Comparison of ENCODE assay signal across 17 cellular contexts in the genomic region with DNA sequence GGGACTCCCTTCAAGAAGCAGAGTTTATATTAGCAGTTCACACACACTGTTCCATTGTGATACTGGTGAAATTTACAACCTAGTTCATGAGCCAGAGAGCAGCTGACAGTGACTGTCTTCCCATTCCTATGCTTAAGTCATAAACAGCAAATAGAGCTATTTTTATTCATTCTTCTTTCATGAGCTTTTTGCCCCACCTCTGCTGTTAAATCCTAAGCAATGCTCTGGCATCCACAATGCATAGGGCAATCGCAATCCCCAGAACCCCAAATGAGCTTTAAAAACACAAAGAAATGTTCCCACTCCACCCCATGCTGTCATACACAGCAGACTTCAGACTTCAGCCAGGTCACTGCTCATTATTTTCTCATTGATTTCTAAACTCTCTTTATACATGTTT.
DNase-seq lines count a peak whose midpoint lies in the region; TF ChIP-seq lines count a peak whose summit lies in the region.
"Had no signal": no experiment of that assay in that cellular context is flagged by ENCODE, and none has a peak within 500 bp of the region (broad histone marks: within the 10 kb centered on the region; RNA-seq: fewer than 3 reads in every experiment).

No MANE protein-coding gene starts in this region.

- peaks cover 5% of the 10 kb centered on the region for H3K9me3 Mint-ChIP-seq in osteocyte (ENCODE audit: unreplicated experiment)

- DNase-seq in BJ (ENCODE audit: low read depth): peak; percentile 92
- DNase-seq in LHCN-M2 (ENCODE audit: low read depth): peak; percentile 53
- peak; percentile 22 for DNase-seq in epithelial cell of prostate (ENCODE audit: low read depth, low spot score)
- no peak for DNase-seq in osteocyte (ENCODE audit: extremely low spot score, unreplicated experiment)
- DNase-seq in HEK293T (ENCODE audit: extremely low spot score): no peak
- no peak for DNase-seq in HAP-1 (ENCODE audit: low spot score in 2 of 2)
- DNase-seq in midbrain (lab: John Stamatoyannopoulos, UW): no peak
- no peak for DNase-seq in GM10266 (ENCODE audit: extremely low spot score)
- DNase-seq: activated CD4-positive, alpha-beta T cell treated with anti-CD3 and anti-CD28 coated beads, Interleukin-2, amount 50 U/mL, for 1 hour; C1 segment of cervical spinal cord; esophagus squamous epithelium; NCI-H1694; NCI-H524 had no signal

- peaks cover 2% of the 10 kb centered on the region for H3K36me3 Mint-ChIP-seq in osteocyte (ENCODE audit: unreplicated experiment)

- CTCF ChIA-PET in BJ (lab: Yijun Ruan, JAX): interaction anchor here (0.7 to 2.1 kb wide), 9 partner anchors 8 to 352 kb away, joined by 3 to 6 read pairs (median 3); no protein-coding TSS in a partner anchor
- CTCF ChIA-PET in HEK293T (lab: Yijun Ruan, JAX): interaction anchor here (1.1 kb wide), 1 partner anchor 126 kb away, joined by 5 read pairs; no protein-coding TSS in a partner anchor

- H3K36me3 ChIP-seq in BJ (ENCODE audit: control insufficient read depth, insufficient read depth, low read length) (no peaks in the 10 kb centered on the region), HAP-1 (replicated peaks) (no peaks in the 10 kb centered on the region)
- H3K36me3 ChIP-seq: esophagus squamous epithelium, tibial nerve had no signal

- H3K9me3 ChIP-seq in HAP-1: no peaks in the 10 kb centered on the region
- H3K9me3 ChIP-seq: esophagus squamous epithelium had no signal

- H3K27ac ChIP-seq in epithelial cell of prostate: peak overlapping the region; percentile 89
- H3K27ac ChIP-seq: esophagus squamous epithelium, parathyroid adenoma, tibial nerve had no signal

- no peaks in the 10 kb centered on the region for H3K4me1 ChIP-seq in HAP-1
- H3K4me1 ChIP-seq: esophagus squamous epithelium, parathyroid adenoma, tibial nerve had no signal

- POLR2A ChIA-PET in BJ (lab: Charles Lee) (interaction anchor here (0.6 to 0.7 kb wide), 2 partner anchors 201 to 352 kb away, joined by 3 read pairs; no protein-coding TSS in a partner anchor), HEK293T (lab: Yijun Ruan, JAX) (no interaction called here)

- no peak overlapping the region for H3K4me3 Mint-ChIP-seq in osteocyte (ENCODE audit: unreplicated experiment)
- H3K4me3 Mint-ChIP-seq: dendritic cell treated with granulocyte-macrophage colony-stimulating factor and Interleukin-4, amounts not matched to agents 40 ng/mL and 50 ng/mL, for 4 days had no signal

- 0 out of 2 replicates have a peak, but pooled peaks cover 2% of the 10 kb centered on the region for H3K27me3 ChIP-seq in BJ (ENCODE audit: control insufficient read depth, insufficient read depth, low read length)
- no peaks in the 10 kb centered on the region for H3K27me3 ChIP-seq in HAP-1 (ENCODE audit: low read depth)
- H3K27me3 ChIP-seq: esophagus squamous epithelium, tibial nerve had no signal

- H3K4me3 ChIP-seq in BJ (ENCODE audit: low read depth, low read length): no peak overlapping the region
- H3K4me3 ChIP-seq in HAP-1: no peak overlapping the region
- H3K4me3 ChIP-seq: esophagus squamous epithelium, K562, tibial nerve had no signal

- peak overlapping the region; percentile 60 for H3K27ac Mint-ChIP-seq in osteocyte (ENCODE audit: unreplicated experiment)
- H3K27ac Mint-ChIP-seq: dendritic cell treated with granulocyte-macrophage colony-stimulating factor and Interleukin-4, amounts not matched to agents 40 ng/mL and 50 ng/mL, for 4 days had no signal

- TF ChIP-seq CTCF in BJ (IDR thresholded peaks at IDR 0.05; ENCODE audit: insufficient read depth, low read depth, low read length): no peak
- no peak for TF ChIP-seq CTCF in osteocyte (IDR thresholded peaks at IDR 0.05)
- no peak for TF ChIP-seq CTCF in GM10266 (IDR thresholded peaks at IDR 0.05; ENCODE audit: control insufficient read depth, insufficient read depth, low read depth, missing control alignments)

- H3K4me1 Mint-ChIP-seq in osteocyte (ENCODE audit: unreplicated experiment): peaks cover 34% of the 10 kb centered on the region

- in situ Hi-C loops in HAP-1 (cut with MboI; ENCODE audit: low sequenced_read_pairs): loop anchor here (10.0 kb wide), 1 partner anchor 545 kb away; no protein-coding TSS in a partner anchor

- no peaks in the 10 kb centered on the region for H3K27me3 Mint-ChIP-seq in osteocyte (ENCODE audit: unreplicated experiment)
- H3K27me3 Mint-ChIP-seq: dendritic cell treated with granulocyte-macrophage colony-stimulating factor and Interleukin-4, amounts not matched to agents 40 ng/mL and 50 ng/mL, for 4 days had no signal

TF ChIP-seq in HEK293T, 16 proteins besides CTCF, POLR2A, EP300 and RAD21:
- TF ChIP-seq BHLHE40 (IDR thresholded peaks at IDR 0.05; ENCODE audit: borderline replicate concordance) (no peak), HDGF (IDR thresholded peaks at IDR 0.05; ENCODE audit: borderline replicate concordance) (no peak), FOXM1 (IDR thresholded peaks at IDR 0.05; ENCODE audit: borderline replicate concordance) (no peak), FOXA1 (IDR thresholded peaks at IDR 0.05) (no peak), SP1 (IDR thresholded peaks at IDR 0.05) (no peak), FOXK2 (IDR thresholded peaks at IDR 0.05) (no peak), ZNF384 (IDR thresholded peaks at IDR 0.05) (no peak), CTBP1 (IDR thresholded peaks at IDR 0.05; ENCODE audit: borderline replicate concordance) (no peak), SUZ12 (IDR thresholded peaks at IDR 0.05) (no peak), ELF4 (IDR thresholded peaks at IDR 0.05) (no peak), LEF1 (IDR thresholded peaks at IDR 0.05; ENCODE audit: borderline replicate concordance) (no peak), L3MBTL2 (conservative IDR thresholded peaks at IDR 0.05) (no peak), NFRKB (IDR thresholded peaks at IDR 0.05) (no peak), TARDBP (IDR thresholded peaks at IDR 0.05) (no peak), ARNT (IDR thresholded peaks at IDR 0.05) (no peak)
- TF ChIP-seq, protein P1, sequence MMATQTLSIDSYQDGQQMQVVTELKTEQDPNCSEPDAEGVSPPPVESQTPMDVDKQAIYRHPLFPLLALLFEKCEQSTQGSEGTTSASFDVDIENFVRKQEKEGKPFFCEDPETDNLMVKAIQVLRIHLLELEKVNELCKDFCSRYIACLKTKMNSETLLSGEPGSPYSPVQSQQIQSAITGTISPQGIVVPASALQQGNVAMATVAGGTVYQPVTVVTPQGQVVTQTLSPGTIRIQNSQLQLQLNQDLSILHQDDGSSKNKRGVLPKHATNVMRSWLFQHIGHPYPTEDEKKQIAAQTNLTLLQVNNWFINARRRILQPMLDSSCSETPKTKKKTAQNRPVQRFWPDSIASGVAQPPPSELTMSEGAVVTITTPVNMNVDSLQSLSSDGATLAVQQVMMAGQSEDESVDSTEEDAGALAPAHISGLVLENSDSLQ (IDR thresholded peaks at IDR 0.05): no peak

Comparison
In these comparisons a context has a peak if more than half of its experiments do, and no peak if none do; other contexts are left out.
1. DNase-seq: peak in BJ (single experiment), LHCN-M2 (single experiment) and epithelial cell of prostate (single experiment); none in osteocyte (single experiment), HEK293T (single experiment), HAP-1 (0 of 2), midbrain (single experiment) and GM10266 (single experiment).